Comparison of ENCODE assay signal across 1 cellular context in the genomic region with DNA sequence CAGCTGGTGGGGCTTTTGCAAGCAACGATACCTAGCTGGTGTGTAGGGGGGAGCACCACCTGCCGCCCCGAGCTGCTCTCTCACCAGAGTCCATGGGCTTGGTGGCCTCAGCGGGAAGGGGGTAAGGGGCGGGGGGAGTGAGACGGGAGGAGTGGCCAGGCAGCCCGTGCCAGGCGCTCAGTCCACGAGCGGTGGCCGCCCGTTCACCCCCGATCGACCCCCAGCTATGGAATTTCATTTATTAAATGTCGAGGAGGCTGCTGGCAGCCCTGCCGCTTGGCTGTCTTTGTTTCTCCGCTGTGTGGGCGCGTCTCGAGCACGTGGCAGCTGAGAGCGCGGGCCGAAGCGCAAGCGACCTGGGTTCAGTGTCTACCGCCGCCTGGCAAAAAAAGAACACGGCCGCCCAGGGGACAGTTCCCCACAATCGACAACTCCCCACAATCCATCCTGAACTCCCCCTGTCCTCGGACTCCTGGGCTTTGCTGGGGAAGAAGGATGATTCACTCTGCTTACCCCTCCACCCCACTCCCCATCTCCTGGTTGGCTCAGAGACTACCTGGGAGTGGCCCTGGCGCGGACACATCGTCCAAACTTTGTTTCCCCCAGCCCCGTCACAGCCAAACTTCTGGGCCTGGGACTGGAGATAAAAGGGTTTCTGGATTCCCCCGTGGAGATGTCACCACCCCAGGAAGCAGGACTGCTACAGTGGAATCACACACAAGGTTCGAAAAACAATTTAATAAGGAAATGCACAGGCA.
TF ChIP-seq lines count a peak whose summit lies in the region.

No MANE protein-coding gene starts in this region.

TF ChIP-seq in HepG2, 621 proteins besides CTCF, POLR2A, EP300 and RAD21 (continued from another document and continues in another):
- TF ChIP-seq STAT5B (CRISPR knock-in tag; IDR thresholded peaks at IDR 0.05) (0 out of 2 replicates have a peak, but pooled peaks have one; percentile 37), RARA (CRISPR knock-in tag; IDR thresholded peaks at IDR 0.05) (peak; percentile 27; the same call in 1 of the 2 replicates), HNRNPH1 (optimal IDR thresholded peaks at IDR 0.05; ENCODE audit: low read depth, low read length) (no peak), CBX5 (CRISPR knock-in tag; IDR thresholded peaks at IDR 0.05; ENCODE audit: borderline replicate concordance) (no peak), ZMYM4 (CRISPR knock-in tag; IDR thresholded peaks at IDR 0.05) (peak; percentile 19), NFKB2 (CRISPR knock-in tag; IDR thresholded peaks at IDR 0.05; ENCODE audit: borderline replicate concordance) (peak; percentile 62; the same call in 1 of the 2 replicates), ZNF253 (CRISPR knock-in tag; IDR thresholded peaks at IDR 0.05; ENCODE audit: borderline replicate concordance) (0 out of 2 replicates have a peak, but pooled peaks have one; percentile 60), ZNF546 (CRISPR knock-in tag; conservative IDR thresholded peaks at IDR 0.05) (0 out of 2 replicates have a peak, but pooled peaks have one; percentile 10), BORCS8-MEF2B (CRISPR knock-in tag; IDR thresholded peaks at IDR 0.05) (peak; percentile 24; the same call in 1 of the 2 replicates), NR1H2 (CRISPR knock-in tag; IDR thresholded peaks at IDR 0.05; ENCODE audit: borderline replicate concordance, low read depth) (0 out of 2 replicates have a peak, but pooled peaks have one; percentile 52), ZSCAN31 (CRISPR knock-in tag; IDR thresholded peaks at IDR 0.05; ENCODE audit: low read depth) (0 out of 2 replicates have a peak, but pooled peaks have one; percentile 41), ZNF343 (CRISPR knock-in tag; IDR thresholded peaks at IDR 0.05) (0 out of 2 replicates have a peak, but pooled peaks have one; percentile 14), AHR (CRISPR knock-in tag; IDR thresholded peaks at IDR 0.05) (peak; percentile 73), ZNF224 (CRISPR knock-in tag; IDR thresholded peaks at IDR 0.05) (no peak), HNRNPK (IDR thresholded peaks at IDR 0.05; ENCODE audit: low read depth, low read length, poor library complexity, severe bottlenecking) (peak; percentile 23), BRD4 (CRISPR knock-in tag; IDR thresholded peaks at IDR 0.05) (0 out of 2 replicates have a peak, but pooled peaks have one; percentile 11), ZNF75D (CRISPR knock-in tag; IDR thresholded peaks at IDR 0.05; ENCODE audit: borderline replicate concordance) (no peak), FOXC1 (CRISPR knock-in tag; IDR thresholded peaks at IDR 0.05; ENCODE audit: borderline replicate concordance) (peak; percentile 49), KLF12 (CRISPR knock-in tag; IDR thresholded peaks at IDR 0.05; ENCODE audit: borderline replicate concordance) (peak; percentile 78; the same call in 1 of the 2 replicates), RNF2 (conservative IDR thresholded peaks at IDR 0.05; ENCODE audit: low read depth) (peak; percentile 53; the same call in 1 of the 2 replicates), ZFP36L1 (CRISPR knock-in tag; IDR thresholded peaks at IDR 0.05) (no peak), REPIN1 (CRISPR knock-in tag; IDR thresholded peaks at IDR 0.05; ENCODE audit: borderline replicate concordance, low read depth) (0 out of 2 replicates have a peak, but pooled peaks have one; percentile 6), HDAC1 (CRISPR knock-in tag; IDR thresholded peaks at IDR 0.05) (peak; percentile 31; the same call in 1 of the 2 replicates)
- TF ChIP-seq, protein P1, sequence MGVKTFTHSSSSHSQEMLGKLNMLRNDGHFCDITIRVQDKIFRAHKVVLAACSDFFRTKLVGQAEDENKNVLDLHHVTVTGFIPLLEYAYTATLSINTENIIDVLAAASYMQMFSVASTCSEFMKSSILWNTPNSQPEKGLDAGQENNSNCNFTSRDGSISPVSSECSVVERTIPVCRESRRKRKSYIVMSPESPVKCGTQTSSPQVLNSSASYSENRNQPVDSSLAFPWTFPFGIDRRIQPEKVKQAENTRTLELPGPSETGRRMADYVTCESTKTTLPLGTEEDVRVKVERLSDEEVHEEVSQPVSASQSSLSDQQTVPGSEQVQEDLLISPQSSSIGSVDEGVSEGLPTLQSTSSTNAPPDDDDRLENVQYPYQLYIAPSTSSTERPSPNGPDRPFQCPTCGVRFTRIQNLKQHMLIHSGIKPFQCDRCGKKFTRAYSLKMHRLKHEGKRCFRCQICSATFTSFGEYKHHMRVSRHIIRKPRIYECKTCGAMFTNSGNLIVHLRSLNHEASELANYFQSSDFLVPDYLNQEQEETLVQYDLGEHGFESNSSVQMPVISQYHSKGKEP (CRISPR knock-in tag; IDR thresholded peaks at IDR 0.05), result no peak
- TF ChIP-seq, protein P2, sequence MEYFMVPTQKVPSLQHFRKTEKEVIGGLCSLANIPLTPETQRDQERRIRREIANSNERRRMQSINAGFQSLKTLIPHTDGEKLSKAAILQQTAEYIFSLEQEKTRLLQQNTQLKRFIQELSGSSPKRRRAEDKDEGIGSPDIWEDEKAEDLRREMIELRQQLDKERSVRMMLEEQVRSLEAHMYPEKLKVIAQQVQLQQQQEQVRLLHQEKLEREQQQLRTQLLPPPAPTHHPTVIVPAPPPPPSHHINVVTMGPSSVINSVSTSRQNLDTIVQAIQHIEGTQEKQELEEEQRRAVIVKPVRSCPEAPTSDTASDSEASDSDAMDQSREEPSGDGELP (IDR thresholded peaks at IDR 0.05; ENCODE audit: borderline replicate concordance, low read depth), result peak; percentile 40; the same call in 1 of the 2 replicates
- TF ChIP-seq, protein P3, sequence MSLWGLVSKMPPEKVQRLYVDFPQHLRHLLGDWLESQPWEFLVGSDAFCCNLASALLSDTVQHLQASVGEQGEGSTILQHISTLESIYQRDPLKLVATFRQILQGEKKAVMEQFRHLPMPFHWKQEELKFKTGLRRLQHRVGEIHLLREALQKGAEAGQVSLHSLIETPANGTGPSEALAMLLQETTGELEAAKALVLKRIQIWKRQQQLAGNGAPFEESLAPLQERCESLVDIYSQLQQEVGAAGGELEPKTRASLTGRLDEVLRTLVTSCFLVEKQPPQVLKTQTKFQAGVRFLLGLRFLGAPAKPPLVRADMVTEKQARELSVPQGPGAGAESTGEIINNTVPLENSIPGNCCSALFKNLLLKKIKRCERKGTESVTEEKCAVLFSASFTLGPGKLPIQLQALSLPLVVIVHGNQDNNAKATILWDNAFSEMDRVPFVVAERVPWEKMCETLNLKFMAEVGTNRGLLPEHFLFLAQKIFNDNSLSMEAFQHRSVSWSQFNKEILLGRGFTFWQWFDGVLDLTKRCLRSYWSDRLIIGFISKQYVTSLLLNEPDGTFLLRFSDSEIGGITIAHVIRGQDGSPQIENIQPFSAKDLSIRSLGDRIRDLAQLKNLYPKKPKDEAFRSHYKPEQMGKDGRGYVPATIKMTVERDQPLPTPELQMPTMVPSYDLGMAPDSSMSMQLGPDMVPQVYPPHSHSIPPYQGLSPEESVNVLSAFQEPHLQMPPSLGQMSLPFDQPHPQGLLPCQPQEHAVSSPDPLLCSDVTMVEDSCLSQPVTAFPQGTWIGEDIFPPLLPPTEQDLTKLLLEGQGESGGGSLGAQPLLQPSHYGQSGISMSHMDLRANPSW (CRISPR knock-in tag; IDR thresholded peaks at IDR 0.05; ENCODE audit: borderline replicate concordance), result 0 out of 2 replicates have a peak, but pooled peaks have one; percentile 16
- TF ChIP-seq, protein P4, sequence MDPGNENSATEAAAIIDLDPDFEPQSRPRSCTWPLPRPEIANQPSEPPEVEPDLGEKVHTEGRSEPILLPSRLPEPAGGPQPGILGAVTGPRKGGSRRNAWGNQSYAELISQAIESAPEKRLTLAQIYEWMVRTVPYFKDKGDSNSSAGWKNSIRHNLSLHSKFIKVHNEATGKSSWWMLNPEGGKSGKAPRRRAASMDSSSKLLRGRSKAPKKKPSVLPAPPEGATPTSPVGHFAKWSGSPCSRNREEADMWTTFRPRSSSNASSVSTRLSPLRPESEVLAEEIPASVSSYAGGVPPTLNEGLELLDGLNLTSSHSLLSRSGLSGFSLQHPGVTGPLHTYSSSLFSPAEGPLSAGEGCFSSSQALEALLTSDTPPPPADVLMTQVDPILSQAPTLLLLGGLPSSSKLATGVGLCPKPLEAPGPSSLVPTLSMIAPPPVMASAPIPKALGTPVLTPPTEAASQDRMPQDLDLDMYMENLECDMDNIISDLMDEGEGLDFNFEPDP (CRISPR knock-in tag; conservative IDR thresholded peaks at IDR 0.05), result 0 out of 2 replicates have a peak, but pooled peaks have one; percentile 84
- TF ChIP-seq, protein P5, sequence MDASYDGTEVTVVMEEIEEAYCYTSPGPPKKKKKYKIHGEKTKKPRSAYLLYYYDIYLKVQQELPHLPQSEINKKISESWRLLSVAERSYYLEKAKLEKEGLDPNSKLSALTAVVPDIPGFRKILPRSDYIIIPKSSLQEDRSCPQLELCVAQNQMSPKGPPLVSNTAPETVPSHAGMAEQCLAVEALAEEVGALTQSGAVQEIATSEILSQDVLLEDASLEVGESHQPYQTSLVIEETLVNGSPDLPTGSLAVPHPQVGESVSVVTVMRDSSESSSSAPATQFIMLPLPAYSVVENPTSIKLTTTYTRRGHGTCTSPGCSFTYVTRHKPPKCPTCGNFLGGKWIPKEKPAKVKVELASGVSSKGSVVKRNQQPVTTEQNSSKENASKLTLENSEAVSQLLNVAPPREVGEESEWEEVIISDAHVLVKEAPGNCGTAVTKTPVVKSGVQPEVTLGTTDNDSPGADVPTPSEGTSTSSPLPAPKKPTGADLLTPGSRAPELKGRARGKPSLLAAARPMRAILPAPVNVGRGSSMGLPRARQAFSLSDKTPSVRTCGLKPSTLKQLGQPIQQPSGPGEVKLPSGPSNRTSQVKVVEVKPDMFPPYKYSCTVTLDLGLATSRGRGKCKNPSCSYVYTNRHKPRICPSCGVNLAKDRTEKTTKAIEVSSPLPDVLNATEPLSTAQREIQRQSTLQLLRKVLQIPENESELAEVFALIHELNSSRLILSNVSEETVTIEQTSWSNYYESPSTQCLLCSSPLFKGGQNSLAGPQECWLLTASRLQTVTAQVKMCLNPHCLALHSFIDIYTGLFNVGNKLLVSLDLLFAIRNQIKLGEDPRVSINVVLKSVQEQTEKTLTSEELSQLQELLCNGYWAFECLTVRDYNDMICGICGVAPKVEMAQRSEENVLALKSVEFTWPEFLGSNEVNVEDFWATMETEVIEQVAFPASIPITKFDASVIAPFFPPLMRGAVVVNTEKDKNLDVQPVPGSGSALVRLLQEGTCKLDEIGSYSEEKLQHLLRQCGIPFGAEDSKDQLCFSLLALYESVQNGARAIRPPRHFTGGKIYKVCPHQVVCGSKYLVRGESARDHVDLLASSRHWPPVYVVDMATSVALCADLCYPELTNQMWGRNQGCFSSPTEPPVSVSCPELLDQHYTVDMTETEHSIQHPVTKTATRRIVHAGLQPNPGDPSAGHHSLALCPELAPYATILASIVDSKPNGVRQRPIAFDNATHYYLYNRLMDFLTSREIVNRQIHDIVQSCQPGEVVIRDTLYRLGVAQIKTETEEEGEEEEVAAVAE (CRISPR knock-in tag; IDR thresholded peaks at IDR 0.05; ENCODE audit: borderline replicate concordance), result peak; percentile 34; the same call in 1 of the 2 replicates
- TF ChIP-seq, protein P6, sequence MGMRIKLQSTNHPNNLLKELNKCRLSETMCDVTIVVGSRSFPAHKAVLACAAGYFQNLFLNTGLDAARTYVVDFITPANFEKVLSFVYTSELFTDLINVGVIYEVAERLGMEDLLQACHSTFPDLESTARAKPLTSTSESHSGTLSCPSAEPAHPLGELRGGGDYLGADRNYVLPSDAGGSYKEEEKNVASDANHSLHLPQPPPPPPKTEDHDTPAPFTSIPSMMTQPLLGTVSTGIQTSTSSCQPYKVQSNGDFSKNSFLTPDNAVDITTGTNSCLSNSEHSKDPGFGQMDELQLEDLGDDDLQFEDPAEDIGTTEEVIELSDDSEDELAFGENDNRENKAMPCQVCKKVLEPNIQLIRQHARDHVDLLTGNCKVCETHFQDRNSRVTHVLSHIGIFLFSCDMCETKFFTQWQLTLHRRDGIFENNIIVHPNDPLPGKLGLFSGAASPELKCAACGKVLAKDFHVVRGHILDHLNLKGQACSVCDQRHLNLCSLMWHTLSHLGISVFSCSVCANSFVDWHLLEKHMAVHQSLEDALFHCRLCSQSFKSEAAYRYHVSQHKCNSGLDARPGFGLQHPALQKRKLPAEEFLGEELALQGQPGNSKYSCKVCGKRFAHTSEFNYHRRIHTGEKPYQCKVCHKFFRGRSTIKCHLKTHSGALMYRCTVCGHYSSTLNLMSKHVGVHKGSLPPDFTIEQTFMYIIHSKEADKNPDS (CRISPR knock-in tag; IDR thresholded peaks at IDR 0.05), result 0 out of 2 replicates have a peak, but pooled peaks have one; percentile 11
- TF ChIP-seq, protein P7, sequence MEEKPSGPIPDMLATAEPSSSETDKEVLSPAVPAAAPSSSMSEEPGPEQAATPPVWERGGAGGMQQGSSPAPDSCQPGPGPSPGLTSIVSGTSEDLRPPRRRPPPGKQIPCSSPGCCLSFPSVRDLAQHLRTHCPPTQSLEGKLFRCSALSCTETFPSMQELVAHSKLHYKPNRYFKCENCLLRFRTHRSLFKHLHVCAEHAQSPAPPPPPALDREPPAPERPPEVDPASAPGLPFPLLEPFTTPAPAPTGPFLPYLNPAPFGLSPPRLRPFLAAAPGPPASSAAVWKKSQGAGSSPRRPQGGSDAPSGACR (CRISPR knock-in tag; IDR thresholded peaks at IDR 0.05), result peak; percentile 72; the same call in 1 of the 2 replicates
- TF ChIP-seq, protein P8, sequence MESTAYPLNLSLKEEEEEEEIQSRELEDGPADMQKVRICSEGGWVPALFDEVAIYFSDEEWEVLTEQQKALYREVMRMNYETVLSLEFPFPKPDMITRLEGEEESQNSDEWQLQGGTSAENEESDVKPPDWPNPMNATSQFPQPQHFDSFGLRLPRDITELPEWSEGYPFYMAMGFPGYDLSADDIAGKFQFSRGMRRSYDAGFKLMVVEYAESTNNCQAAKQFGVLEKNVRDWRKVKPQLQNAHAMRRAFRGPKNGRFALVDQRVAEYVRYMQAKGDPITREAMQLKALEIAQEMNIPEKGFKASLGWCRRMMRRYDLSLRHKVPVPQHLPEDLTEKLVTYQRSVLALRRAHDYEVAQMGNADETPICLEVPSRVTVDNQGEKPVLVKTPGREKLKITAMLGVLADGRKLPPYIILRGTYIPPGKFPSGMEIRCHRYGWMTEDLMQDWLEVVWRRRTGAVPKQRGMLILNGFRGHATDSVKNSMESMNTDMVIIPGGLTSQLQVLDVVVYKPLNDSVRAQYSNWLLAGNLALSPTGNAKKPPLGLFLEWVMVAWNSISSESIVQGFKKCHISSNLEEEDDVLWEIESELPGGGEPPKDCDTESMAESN (CRISPR knock-in tag; conservative IDR thresholded peaks at IDR 0.05), result 0 out of 2 replicates have a peak, but pooled peaks have one; percentile 10
